Comparison of ENCODE assay signal across 8 cellular contexts in the genomic region with DNA sequence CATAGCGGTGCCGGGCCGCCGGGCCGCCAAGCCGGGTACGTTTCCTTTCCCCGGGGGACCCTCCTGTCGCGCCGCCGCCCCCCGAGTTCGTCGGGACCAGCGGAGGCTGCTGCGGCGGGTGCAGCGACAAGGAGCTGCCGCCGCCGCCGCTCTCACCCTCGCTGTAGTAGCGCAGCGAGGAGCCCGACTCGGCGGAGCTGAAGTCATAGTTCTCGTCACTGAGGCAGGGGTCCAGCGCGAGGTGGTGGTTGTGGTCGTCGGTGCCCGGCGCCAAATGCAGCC. TPM values are rescaled to one million over a fixed set of nuclear protein-coding genes. Genes with fewer than 3 reads are reported as not detected.
A peak's percentile ranks its signal among the peaks of the same experiment; 100 is the strongest.
DNase-seq lines count a peak whose midpoint lies in the region; ATAC-seq and TF ChIP-seq lines count a peak whose summit lies in the region.

No MANE protein-coding gene starts in this region.

- DNase-seq in CD8-positive, alpha-beta T cell: no peak
- peak; percentile 21 for DNase-seq in brain microvascular endothelial cell
- DNase-seq in left lobe of liver (ENCODE audit: low spot score): no peak
- DNase-seq in substantia nigra (lab: John Stamatoyannopoulos, UW): peak in 10 of 49 donors; percentile 33 to 58 (median 43)
- DNase-seq in mucosa of gallbladder (ENCODE audit: low spot score): no peak
- no peak for DNase-seq in putamen (ENCODE audit: low spot score)

- no peaks in the 10 kb centered on the region for H3K9me3 ChIP-seq in CD8-positive, alpha-beta T cell (ENCODE audit: low read length)
- H3K9me3 ChIP-seq in HUES6 (ENCODE audit: control insufficient read depth, insufficient read depth, low read depth, low read length): no peaks in the 10 kb centered on the region

- peak overlapping the region; percentile 77 for H3K27ac ChIP-seq in CD8-positive, alpha-beta T cell (ENCODE audit: low read depth, low read length)
- H3K27ac ChIP-seq in HUES6 (ENCODE audit: low read depth, low read length) (peak overlapping the region; percentile 54; the same call in 1 of the 2 replicates), brain microvascular endothelial cell (peak overlapping the region; percentile 48), substantia nigra (ENCODE audit: low read depth, low read length, poor library complexity, severe bottlenecking) (peak overlapping the region; percentile 72)

- intact Hi-C loops in CD8-positive, alpha-beta T cell (cut with DNase I, micrococcal nuclease): loop anchor here (1.0 to 10.0 kb wide), 15 partner anchors 43 to 1500 kb away; a partner anchor contains a TSS

- peak overlapping the region; percentile 86 for H3K4me3 ChIP-seq in CD8-positive, alpha-beta T cell (ENCODE audit: low read depth, low read length)
- H3K4me3 ChIP-seq in HUES6 (ENCODE audit: low read depth, low read length) (peak overlapping the region; percentile 90), brain microvascular endothelial cell (ENCODE audit: low read depth, low read length) (peak overlapping the region; percentile 86)

- in situ Hi-C loops in brain microvascular endothelial cell (cut with HindIII; ENCODE audit: low pct_ligation_motif_present, low sequenced_read_pairs): no loop called here

- H3K4me1 ChIP-seq in CD8-positive, alpha-beta T cell (ENCODE audit: insufficient read depth, low read length): peaks cover 38% of the 10 kb centered on the region
- H3K4me1 ChIP-seq in HUES6 (ENCODE audit: control insufficient read depth, insufficient read depth, low read length): peaks cover 17% of the 10 kb centered on the region

- H3K27me3 ChIP-seq in CD8-positive, alpha-beta T cell (ENCODE audit: insufficient read depth, low read length): no peaks in the 10 kb centered on the region
- H3K27me3 ChIP-seq in HUES6 (ENCODE audit: control insufficient read depth, insufficient read depth, low read length) (peaks cover 7% of the 10 kb centered on the region), brain microvascular endothelial cell (replicated peaks) (no peaks in the 10 kb centered on the region)

- H3K9ac ChIP-seq in HUES6 (ENCODE audit: low read length): peak overlapping the region; percentile 83

- CTCF ChIA-PET in CD8-positive, alpha-beta T cell (lab: Charles Lee): interaction anchor here (0.7 to 2.6 kb wide), 5 partner anchors 15 to 98 kb away, joined by 3 to 16 read pairs (median 4); no protein-coding TSS in a partner anchor

- peaks cover 54% of the 10 kb centered on the region for H3K4me1 Mint-ChIP-seq in CD8-positive, alpha-beta T cell (ENCODE audit: low read depth)

- peak overlapping the region; percentile 95 for H3K27ac Mint-ChIP-seq in CD8-positive, alpha-beta T cell

- H3K27me3 Mint-ChIP-seq in CD8-positive, alpha-beta T cell (ENCODE audit: low read depth): no peaks in the 10 kb centered on the region

- no peaks in the 10 kb centered on the region for H3K9me3 Mint-ChIP-seq in CD8-positive, alpha-beta T cell

- H3K4me3 Mint-ChIP-seq in CD8-positive, alpha-beta T cell: peak overlapping the region; percentile 99

- ATAC-seq in CD8-positive, alpha-beta T cell: peak; percentile 27
- ATAC-seq in GM21390 (IDR thresholded peaks at IDR 0.05; ENCODE audit: unreplicated experiment): peak; percentile 19
- peak; percentile 55 for ATAC-seq in left lobe of liver

- H3K36me3 Mint-ChIP-seq in CD8-positive, alpha-beta T cell: peaks cover 14% of the 10 kb centered on the region

- POLR2A ChIA-PET in CD8-positive, alpha-beta T cell (lab: Charles Lee): interaction anchor here (0.5 to 5.4 kb wide), 27 partner anchors 10 to 1934 kb away, joined by 3 to 73 read pairs (median 4); a partner anchor contains a TSS

- H3K36me3 ChIP-seq in CD8-positive, alpha-beta T cell (ENCODE audit: insufficient read depth, low read length): no peaks in the 10 kb centered on the region
- H3K36me3 ChIP-seq in HUES6 (ENCODE audit: control insufficient read depth, insufficient read depth, low read length) (no peaks in the 10 kb centered on the region), brain microvascular endothelial cell (replicated peaks) (no peaks in the 10 kb centered on the region)

- no peak for TF ChIP-seq CTCF in CD8-positive, alpha-beta T cell (IDR thresholded peaks at IDR 0.05)
- TF ChIP-seq CTCF in brain microvascular endothelial cell (IDR thresholded peaks at IDR 0.05; ENCODE audit: low read depth, low read length, missing control alignments): no peak

RNA-seq across cellular contexts. Expression of a gene that starts 0.6 kb away (rescaled TPM):
- 10 to 100 TPM; 40.1 to 44.3 TPM for total RNA-seq in CD8-positive, alpha-beta T cell
- total RNA-seq in left lobe of liver (3.3 TPM), mucosa of gallbladder (12.7 TPM)
